ENCODE assay signal across 8 cellular contexts in genomic region chr19:15280915-15281683, GRCh38. TPM values are rescaled to one million over a fixed set of nuclear protein-coding genes. Genes with fewer than 3 reads are reported as not detected.
DNase-seq lines count a peak whose midpoint lies in the region; ATAC-seq and TF ChIP-seq lines count a peak whose summit lies in the region.

No MANE protein-coding gene starts in this region.

- peak overlapping the region; percentile 20 for H3K9ac ChIP-seq in fibroblast of lung (ENCODE audit: insufficient read depth, low read length)

- ATAC-seq in HG03025 (IDR thresholded peaks at IDR 0.05; ENCODE audit: low FRiP score, unreplicated experiment): no peak
- ATAC-seq in HG02938 (IDR thresholded peaks at IDR 0.05; ENCODE audit: unreplicated experiment): no peak

- peaks cover 18% of the 10 kb centered on the region for H4K20me1 ChIP-seq in fibroblast of lung (ENCODE audit: control insufficient read depth, extremely low read depth, insufficient read depth, low read length)

- no peak overlapping the region for H2AFZ ChIP-seq in fibroblast of lung (ENCODE audit: low read length)

- H3K27ac ChIP-seq in CD8-positive, alpha-beta memory T cell (ENCODE audit: low read depth, low read length): peak overlapping the region; percentile 29
- peak overlapping the region; percentile 60 for H3K27ac ChIP-seq in fibroblast of lung (ENCODE audit: insufficient read depth, low read length)

- no peak for DNase-seq in CD8-positive, alpha-beta memory T cell
- peak; percentile 96 for DNase-seq in MG63
- DNase-seq in SW480 (ENCODE audit: low spot score): peak; percentile 95
- DNase-seq in fibroblast of lung (ENCODE audit: low read depth in 2 of 2): peak; percentile 86 to 91
- DNase-seq in NCI-H187 (lab: John Stamatoyannopoulos, UW): no peak

- no peaks in the 10 kb centered on the region for H3K36me3 ChIP-seq in CD8-positive, alpha-beta memory T cell (ENCODE audit: insufficient read depth, low read length)
- H3K36me3 ChIP-seq in MG63: peaks cover 24% of the 10 kb centered on the region
- no peaks in the 10 kb centered on the region for H3K36me3 ChIP-seq in fibroblast of lung (ENCODE audit: control insufficient read depth, insufficient read depth, low read length)

- no peak overlapping the region for H3K4me3 ChIP-seq in CD8-positive, alpha-beta memory T cell (ENCODE audit: low read length)
- H3K4me3 ChIP-seq in MG63 (no peak overlapping the region), fibroblast of lung (replicated peaks in 1 of 4; ENCODE audit: control extremely low read depth in 1 of 4, insufficient read depth in 1 of 4, low read depth in 3 of 4, low read length in 4 of 4) (no peak overlapping the region)

- peak in 1 of 2 donors; percentile 21 for TF ChIP-seq CTCF in fibroblast of lung (conservative IDR thresholded peaks at IDR 0.05 in 1 of 2, IDR thresholded peaks at IDR 0.05 in 1 of 2; ENCODE audit: low read depth in 1 of 2, low read length in 2 of 2)
- TF ChIP-seq CTCF in nephron (IDR thresholded peaks at IDR 0.05; ENCODE audit: unreplicated experiment in 3 of 3): no peak

- peaks cover 84% of the 10 kb centered on the region for H3K4me1 ChIP-seq in CD8-positive, alpha-beta memory T cell (ENCODE audit: insufficient read depth, low read length)
- H3K4me1 ChIP-seq in fibroblast of lung (ENCODE audit: control insufficient read depth, extremely low read depth, insufficient read depth, low read length): peaks cover 39% of the 10 kb centered on the region

- H3K4me1 Mint-ChIP-seq in CD8-positive, alpha-beta memory T cell: peaks cover 88 to 98% (median 98%) of the 10 kb centered on the region in 3 donors
- H3K4me1 Mint-ChIP-seq in nephron: peaks cover 88% of the 10 kb centered on the region

- H3K27ac Mint-ChIP-seq in CD8-positive, alpha-beta memory T cell: peak overlapping the region; percentile 10 to 93 (median 74)
- peak overlapping the region; percentile 69 to 95 (median 83) for H3K27ac Mint-ChIP-seq in nephron

- H3K4me2 ChIP-seq in fibroblast of lung (ENCODE audit: extremely low read depth, insufficient read depth, low read length): peak overlapping the region; percentile 57

- CTCF ChIA-PET in CD8-positive, alpha-beta memory T cell (lab: Charles Lee): no interaction called here

- no peaks in the 10 kb centered on the region for H3K27me3 ChIP-seq in CD8-positive, alpha-beta memory T cell (ENCODE audit: insufficient read depth, low read length, poor library complexity, severe bottlenecking)
- H3K27me3 ChIP-seq in MG63: no peaks in the 10 kb centered on the region
- no peaks in the 10 kb centered on the region for H3K27me3 ChIP-seq in fibroblast of lung (ENCODE audit: control insufficient read depth, insufficient read depth, low read length)

- H3K9me3 Mint-ChIP-seq in CD8-positive, alpha-beta memory T cell: no peaks in the 10 kb centered on the region
- no peaks in the 10 kb centered on the region for H3K9me3 Mint-ChIP-seq in nephron

- POLR2A ChIA-PET in CD8-positive, alpha-beta memory T cell (lab: Charles Lee): no interaction called here

- peaks cover 0 to 5% (median 0%) of the 10 kb centered on the region in 3 donors for H3K36me3 Mint-ChIP-seq in CD8-positive, alpha-beta memory T cell
- H3K36me3 Mint-ChIP-seq in nephron (ENCODE audit: low read depth): no peaks in the 10 kb centered on the region

- peaks cover 99% of the 10 kb centered on the region for H3K79me2 ChIP-seq in fibroblast of lung (ENCODE audit: control insufficient read depth, insufficient read depth, low read length)

- H3K9me3 ChIP-seq in CD8-positive, alpha-beta memory T cell (ENCODE audit: low read length): no peaks in the 10 kb centered on the region
- H3K9me3 ChIP-seq in MG63 (no peaks in the 10 kb centered on the region), fibroblast of lung (ENCODE audit: control insufficient read depth, insufficient read depth, low read depth, low read length) (no peaks in the 10 kb centered on the region)

- no peaks in the 10 kb centered on the region for H3K27me3 Mint-ChIP-seq in CD8-positive, alpha-beta memory T cell
- H3K27me3 Mint-ChIP-seq in nephron (ENCODE audit: low read depth): no peaks in the 10 kb centered on the region

- peak overlapping the region in 4 of 7 donors; percentile 21 to 78 (median 51) for H3K4me3 Mint-ChIP-seq in CD8-positive, alpha-beta memory T cell
- peak overlapping the region in 2 of 3 experiments; percentile 31 to 48 for H3K4me3 Mint-ChIP-seq in nephron

RNA-seq across cellular contexts. Expression of gene EPHX3, which starts 48.9 kb away (rescaled TPM):
- not detected for total RNA-seq in CD8-positive, alpha-beta memory T cell
- polyA plus RNA-seq in CD8-positive, alpha-beta memory T cell: not detected
- total RNA-seq in MG63 (2014; rRNA removed; shearing (Covaris generic); ENCODE audit: low replicate concordance): not detected in 2 replicates
- under 0.01 TPM in 2 replicates for total RNA-seq in fibroblast of lung
- 0.05 and 0.07 TPM in 2 replicates for polyA plus RNA-seq in fibroblast of lung
- not detected in 2 replicates for polyA plus RNA-seq in fibroblast of lung (2012)
- not detected in 2 replicates for polyA minus RNA-seq in fibroblast of lung (ENCODE audit: low replicate concordance)

RNA-seq across cellular contexts. Expression of gene BRD4, which starts 51.2 kb away (rescaled TPM):
- total RNA-seq in CD8-positive, alpha-beta memory T cell: 100 to 1,000 TPM; 101 to 109 TPM
- polyA plus RNA-seq in CD8-positive, alpha-beta memory T cell: 35.3 TPM
- 9.3 and 16.0 TPM in 2 replicates for total RNA-seq in MG63 (2014; rRNA removed; shearing (Covaris generic); ENCODE audit: low replicate concordance)
- total RNA-seq in fibroblast of lung: 9.8 and 20.1 TPM in 2 replicates
- polyA plus RNA-seq in fibroblast of lung: 9.9 and 13.3 TPM in 2 replicates
- polyA plus RNA-seq in fibroblast of lung (2012): 47.8 and 58.5 TPM in 2 replicates
- 186 and 192 TPM in 2 replicates for polyA minus RNA-seq in fibroblast of lung (ENCODE audit: low replicate concordance)

Comparison
In these comparisons a context has a peak if more than half of its experiments do, and no peak if none do; other contexts are left out.
1. DNase-seq: peak in MG63 (single experiment), SW480 (single experiment) and fibroblast of lung (2 of 2); none in CD8-positive, alpha-beta memory T cell (0 of 5) and NCI-H187 (0 of 2).